ENCODE assay signal across 8 cellular contexts in the genomic region with DNA sequence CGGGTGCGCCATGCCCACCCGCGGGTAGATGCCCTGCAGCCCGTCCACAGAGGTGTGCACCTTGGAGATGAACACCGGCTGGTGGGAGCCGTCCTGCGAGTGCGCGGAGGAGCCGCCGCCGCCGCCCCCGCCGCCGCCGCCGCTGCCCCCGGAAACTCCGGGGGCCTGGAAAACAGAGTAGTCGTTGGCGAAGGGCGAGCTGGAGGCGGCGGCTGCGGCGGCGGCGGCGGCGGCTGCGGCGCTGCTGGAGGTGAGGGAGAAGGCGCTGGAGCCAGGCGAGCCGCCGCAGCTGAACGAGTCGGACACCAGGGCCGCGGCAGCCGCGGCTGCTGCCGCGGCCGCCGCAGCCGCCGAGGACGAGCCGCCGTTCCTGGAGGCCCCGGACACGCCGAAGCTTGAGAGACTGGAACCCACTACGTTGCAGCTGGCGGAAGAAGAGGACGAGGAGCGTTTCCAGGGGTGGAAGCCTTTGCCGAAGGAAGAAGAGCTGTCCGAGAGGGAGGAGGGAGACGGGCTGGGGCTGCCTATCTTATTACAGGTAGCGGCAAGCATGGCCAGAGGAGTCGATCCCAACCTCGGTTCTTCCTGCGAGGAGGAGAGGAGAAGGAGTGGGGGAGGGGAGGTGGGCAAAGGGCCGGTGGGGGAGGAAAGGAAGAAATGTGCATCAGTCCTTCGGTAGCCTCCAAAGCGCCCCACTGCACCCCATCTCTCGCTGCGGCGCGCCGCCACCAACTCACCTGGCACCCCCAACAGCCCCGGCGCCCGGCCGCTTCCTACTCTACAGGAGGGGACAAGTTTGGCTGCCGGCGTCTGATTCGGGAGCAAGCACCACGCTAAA. TPM values are rescaled to one million over a fixed set of nuclear protein-coding genes. Genes with fewer than 3 reads are reported as not detected.
DNase-seq lines count a peak whose midpoint lies in the region; ATAC-seq and TF ChIP-seq lines count a peak whose summit lies in the region.

No MANE protein-coding gene starts in this region.

- H3K36me3 Mint-ChIP-seq in activated naive CD4-positive, alpha-beta T cell treated with anti-CD3 and anti-CD28 coated beads, Interleukin-2, amount 50 U/mL, for 24 hours, result peaks cover 14% of the 10 kb centered on the region

- TF ChIP-seq CTCF in left ventricle myocardium inferior (IDR thresholded peaks at IDR 0.05; ENCODE audit: borderline replicate concordance), result no peak
- TF ChIP-seq CTCF in spleen (IDR thresholded peaks at IDR 0.05 in 8 of 11, conservative IDR thresholded peaks at IDR 0.05 in 3 of 11), result no peak

- H3K4me1 Mint-ChIP-seq in activated naive CD4-positive, alpha-beta T cell treated with anti-CD3 and anti-CD28 coated beads, Interleukin-2, amount 50 U/mL, for 24 hours, result peaks cover 25% of the 10 kb centered on the region

- WGBS in spleen, 5 donors, result 2 to 10% (median 5%) methylated on average over 39 to 83 of the region's 83 CpGs

- H3K4me3 ChIP-seq in left ventricle myocardium inferior, result peak overlapping the region; percentile 59
- peak overlapping the region in 6 of 8 donors; percentile 13 to 59 (median 20) for H3K4me3 ChIP-seq in spleen

- H3K36me3 ChIP-seq in left ventricle myocardium inferior (no peaks in the 10 kb centered on the region), spleen (no peaks in the 10 kb centered on the region)

- peaks cover 100% of the 10 kb centered on the region for H3K27me3 ChIP-seq in left ventricle myocardium inferior (ENCODE audit: low read depth)
- H3K27me3 ChIP-seq in spleen (replicated peaks in 1 of 7), result peaks cover 17 to 100% (median 99%) of the 10 kb centered on the region in 7 donors

- DNase-seq in activated naive CD4-positive, alpha-beta T cell treated with Interleukin-2 at 50 U/mL for 16 hours, result no peak
- DNase-seq in T1000 (lab: John Stamatoyannopoulos, UW), result peak; percentile 55
- no peak for DNase-seq in left ventricle myocardium inferior
- DNase-seq in spleen, result no peak
- no peak for DNase-seq in sciatic nerve (ENCODE audit: low spot score)
- no peak for DNase-seq in A172 (ENCODE audit: low spot score)
- no peak for DNase-seq in stimulated activated CD4-positive, alpha-beta T cell treated with anti-CD3 and anti-CD28 coated beads, Interleukin-2, amount 100 ng/mL, for 24 hours

- no peak for ATAC-seq in sciatic nerve

- H3K9me3 ChIP-seq in left ventricle myocardium inferior (replicated peaks) (no peaks in the 10 kb centered on the region), spleen (peaks cover 0 to 18% (median 0%) of the 10 kb centered on the region in 8 donors)

- intact Hi-C loops in left ventricle myocardium inferior (cut with micrococcal nuclease), result no loop called here
- intact Hi-C loops in spleen (cut with DNase I; ENCODE audit: low total_unique reads), result no loop called here
- intact Hi-C loops in sciatic nerve (cut with DNase I), result no loop called here

- H3K9me3 Mint-ChIP-seq in activated naive CD4-positive, alpha-beta T cell treated with anti-CD3 and anti-CD28 coated beads, Interleukin-2, amount 50 U/mL, for 24 hours, result peaks cover 22% of the 10 kb centered on the region

- no peak overlapping the region for H3K27ac Mint-ChIP-seq in activated naive CD4-positive, alpha-beta T cell treated with anti-CD3 and anti-CD28 coated beads, Interleukin-2, amount 50 U/mL, for 24 hours

- peaks cover 67% of the 10 kb centered on the region for H3K27me3 Mint-ChIP-seq in activated naive CD4-positive, alpha-beta T cell treated with anti-CD3 and anti-CD28 coated beads, Interleukin-2, amount 50 U/mL, for 24 hours

- peaks cover 38% of the 10 kb centered on the region for H3K4me1 ChIP-seq in left ventricle myocardium inferior
- peaks cover 7 to 43% (median 36%) of the 10 kb centered on the region in 6 donors for H3K4me1 ChIP-seq in spleen

- peak overlapping the region; percentile 76 for H3K4me3 Mint-ChIP-seq in activated naive CD4-positive, alpha-beta T cell treated with anti-CD3 and anti-CD28 coated beads, Interleukin-2, amount 50 U/mL, for 24 hours

- no peak overlapping the region for H3K27ac ChIP-seq in left ventricle myocardium inferior (replicated peaks)
- H3K27ac ChIP-seq in spleen, result no peak overlapping the region

- no peak for TF ChIP-seq POLR2A in spleen (IDR thresholded peaks at IDR 0.05)

RNA-seq across cellular contexts. Expression of a gene that starts 1.3 kb away (rescaled TPM):
- total RNA-seq in left ventricle myocardium inferior (not detected), spleen (not detected), sciatic nerve (not detected)
- polyA plus RNA-seq in spleen, result not detected
- 0.71 TPM in 1 of 2 replicates, not detected in the other for total RNA-seq in A172 (2014; rRNA removed; shearing (Covaris generic))
